14 cellular contexts compared by ENCODE assay signal in the genomic region with DNA sequence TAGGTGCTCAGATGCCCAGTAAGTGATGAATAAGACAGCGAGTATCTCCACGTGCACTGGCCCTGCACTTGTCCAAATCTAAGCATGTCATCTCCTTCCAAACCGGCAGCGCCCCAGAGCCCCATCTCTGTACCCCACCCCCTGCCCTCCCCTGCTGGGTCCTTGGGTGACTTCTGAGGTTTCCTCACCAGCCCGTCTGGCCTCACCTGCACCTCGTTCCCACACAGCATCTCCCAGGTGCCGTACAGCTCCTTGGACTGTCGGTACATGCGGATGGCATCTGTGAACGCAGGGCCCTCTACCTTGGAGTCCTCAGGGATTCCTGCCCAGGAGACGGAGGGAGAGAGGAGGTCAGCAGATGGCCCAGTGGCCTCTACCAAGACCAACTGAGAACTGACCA.
DNase-seq lines count a peak whose midpoint lies in the region; ATAC-seq and TF ChIP-seq lines count a peak whose summit lies in the region.
"Had no signal": no experiment of that assay in that cellular context is flagged by ENCODE, and none has a peak within 500 bp of the region (broad histone marks: within the 10 kb centered on the region; RNA-seq: fewer than 3 reads in every experiment).

No MANE protein-coding gene starts in this region.

- POLR2A ChIA-PET in RWPE1 (lab: Yijun Ruan, JAX; ENCODE audit: low non-redundant PET) = no interaction called here

- no peaks in the 10 kb centered on the region for H3K27me3 Mint-ChIP-seq in effector memory CD8-positive, alpha-beta T cell

- H3K9me3 ChIP-seq in osteoblast (ENCODE audit: low read depth, low read length) (no peaks in the 10 kb centered on the region), upper lobe of right lung (no peaks in the 10 kb centered on the region)

- no peak overlapping the region for H3K4me2 ChIP-seq in osteoblast (ENCODE audit: insufficient read depth, low read length)

- no peak for ATAC-seq in effector memory CD8-positive, alpha-beta T cell (replicated peaks)
- ATAC-seq in upper lobe of right lung (no peak), left cardiac atrium (no peak)
- ATAC-seq: Panc1 had no signal

- CTCF ChIA-PET in RWPE1 (lab: Yijun Ruan, JAX) = interaction anchor here (1.2 kb wide), 1 partner anchor 69 kb away, joined by 4 read pairs; no protein-coding TSS in a partner anchor

- no peak overlapping the region for H3K4me3 Mint-ChIP-seq in effector memory CD8-positive, alpha-beta T cell

- H3K36me3 ChIP-seq in osteoblast (ENCODE audit: insufficient read depth, low read length) (peaks cover 67% of the 10 kb centered on the region), upper lobe of right lung (peaks cover 72% of the 10 kb centered on the region)

- H3K27ac Mint-ChIP-seq in effector memory CD8-positive, alpha-beta T cell = peak overlapping the region; percentile 25 to 89

- H3K27ac ChIP-seq in RWPE1 (peak overlapping the region; percentile 99), osteoblast (ENCODE audit: low read depth, low read length) (peak overlapping the region; percentile 93), upper lobe of right lung (peak overlapping the region; percentile 92)

- peaks cover 4% of the 10 kb centered on the region for H4K20me1 ChIP-seq in osteoblast (ENCODE audit: insufficient read depth, low read length)

- no peak for DNase-seq in RWPE1 (ENCODE audit: low spot score)
- no peak for DNase-seq in effector memory CD8-positive, alpha-beta T cell
- peak; percentile 18 for DNase-seq in osteoblast (ENCODE audit: insufficient read length, low spot score, missing footprints)
- DNase-seq in upper lobe of right lung = no peak
- DNase-seq in left cardiac atrium = no peak
- DNase-seq in NCI-H1105 (lab: John Stamatoyannopoulos, UW) = no peak
- no peak for DNase-seq in RKO (ENCODE audit: low spot score)
- DNase-seq: GF-D8, NCI-H1930, NCI-H2171, NCI-H446 treated with DMSO at 0.1 percent for 48 hours, NCI-H774, SHP77 treated with DMSO at 0.1 percent for 48 hours had no signal

- H3K4me1 Mint-ChIP-seq in effector memory CD8-positive, alpha-beta T cell (ENCODE audit: low read depth in 2 of 2) = peaks cover 0 to 5% of the 10 kb centered on the region in 2 donors

- H3K9me3 Mint-ChIP-seq in effector memory CD8-positive, alpha-beta T cell = no peaks in the 10 kb centered on the region

- intact Hi-C loops in upper lobe of right lung (cut with DNase I) = no loop called here
- intact Hi-C loops in left cardiac atrium (cut with DNase I) = no loop called here

- H3K79me2 ChIP-seq in osteoblast (ENCODE audit: insufficient read depth, low read length) = peaks cover 58% of the 10 kb centered on the region

- H3K4me1 ChIP-seq in osteoblast (ENCODE audit: insufficient read depth, low read length) (peaks cover 57% of the 10 kb centered on the region), upper lobe of right lung (peaks cover 28% of the 10 kb centered on the region)

- H3K36me3 Mint-ChIP-seq in effector memory CD8-positive, alpha-beta T cell (ENCODE audit: insufficient read depth) = peaks cover 4% of the 10 kb centered on the region

- TF ChIP-seq CTCF in RWPE1 (conservative IDR thresholded peaks at IDR 0.05; ENCODE audit: low read depth) (no peak), osteoblast (IDR thresholded peaks at IDR 0.05; ENCODE audit: extremely low read depth, low read depth, low read length) (no peak), upper lobe of right lung (IDR thresholded peaks at IDR 0.05) (no peak)

- H3K4me3 ChIP-seq in osteoblast (ENCODE audit: insufficient read depth, low read length) (no peak overlapping the region), upper lobe of right lung (no peak overlapping the region)

- H2AFZ ChIP-seq in osteoblast (ENCODE audit: low read length) = no peak overlapping the region

- no peaks in the 10 kb centered on the region for H3K27me3 ChIP-seq in osteoblast (ENCODE audit: insufficient read depth, low read length)
- no peaks in the 10 kb centered on the region for H3K27me3 ChIP-seq in upper lobe of right lung
